Comparison of ENCODE assay signal across 14 cellular contexts in genomic region chr7:42167914-42168236, GRCh38.
A peak's percentile ranks its signal among the peaks of the same experiment; 100 is the strongest.
DNase-seq lines count a peak whose midpoint lies in the region; ATAC-seq, FAIRE-seq and TF ChIP-seq lines count a peak whose summit lies in the region.
"Had no signal": no experiment of that assay in that cellular context is flagged by ENCODE, and none has a peak within 500 bp of the region (broad histone marks: within the 10 kb centered on the region; RNA-seq: fewer than 3 reads in every experiment).

No MANE protein-coding gene starts in this region.

- peaks cover 14% of the 10 kb centered on the region for H3K4me1 ChIP-seq in A549
- peaks cover 0 to 40% (median 34%) of the 10 kb centered on the region in 4 donors for H3K4me1 ChIP-seq in sigmoid colon
- H3K4me1 ChIP-seq: BE2C had no signal

- no peak for TF ChIP-seq RAD21 in A549 (conservative IDR thresholded peaks at IDR 0.05 in 1 of 2, IDR thresholded peaks at IDR 0.05 in 1 of 2)

- CTCF ChIA-PET in A549 (lab: Yijun Ruan, JAX), result interaction anchor here (1.1 kb wide), 1 partner anchor 11 kb away, joined by 4 read pairs; no protein-coding TSS in a partner anchor

- intact Hi-C loops in sigmoid colon (cut with DNase I), result loop anchor here (5.0 kb wide), 1 partner anchor 64 kb away; no protein-coding TSS in a partner anchor

- no peaks in the 10 kb centered on the region for H3K27me3 ChIP-seq in sigmoid colon
- H3K27me3 ChIP-seq: BE2C had no signal

- ATAC-seq in A549, result no peak
- no peak for ATAC-seq in GM21381 (IDR thresholded peaks at IDR 0.05; ENCODE audit: unreplicated experiment)
- no peak for ATAC-seq in HG03175 (IDR thresholded peaks at IDR 0.05; ENCODE audit: unreplicated experiment)

- H3K4me3 ChIP-seq in A549 (no peak overlapping the region), SK-N-MC (no peak overlapping the region), sigmoid colon (no peak overlapping the region)

- H3K9me3 ChIP-seq in A549 (no peaks in the 10 kb centered on the region), SK-N-MC (ENCODE audit: low read depth, low read length) (no peaks in the 10 kb centered on the region), sigmoid colon (no peaks in the 10 kb centered on the region)
- H3K9me3 ChIP-seq: BE2C had no signal

- no peak for TF ChIP-seq EP300 in A549 (IDR thresholded peaks at IDR 0.05)
- no peak for TF ChIP-seq EP300 in sigmoid colon (IDR thresholded peaks at IDR 0.05)

- peak overlapping the region; percentile 62; the same call in 1 of the 3 replicates for H3K4me2 ChIP-seq in A549

- TF ChIP-seq CTCF in A549 (IDR thresholded peaks at IDR 0.05), result no peak
- TF ChIP-seq CTCF in sigmoid colon (IDR thresholded peaks at IDR 0.05), result no peak

- FAIRE-seq in A549 (lab: Jason Lieb, UNC), result no peak
- FAIRE-seq: GM12892 had no signal

- DNase-seq in A549 (ENCODE audit: low read depth in 1 of 2, low spot score in 1 of 2) (no peak), SK-N-MC (ENCODE audit: low read depth, low spot score) (no peak), fibroblast of gingiva (ENCODE audit: low read depth) (peak; percentile 29), sigmoid colon (no peak), NCI-H748 (lab: John Stamatoyannopoulos, UW; ENCODE audit: unreplicated experiment) (no peak)
- DNase-seq in stimulated activated CD4-positive, alpha-beta T cell treated with anti-CD3 and anti-CD28 coated beads, Interleukin-2, amount 100 ng/mL, for 24 hours, result no peak
- DNase-seq: BE2C; CD4-positive, alpha-beta memory T cell; DND-41; GDM1 had no signal

- POLR2A ChIA-PET in A549 (lab: Yijun Ruan, JAX), result no interaction called here

- no peak overlapping the region for H3K27ac ChIP-seq in A549
- peak overlapping the region; percentile 60; the same call in 1 of the 2 replicates for H3K27ac ChIP-seq in SK-N-MC
- peak overlapping the region in 3 of 4 donors; percentile 51 to 52 (median 51) for H3K27ac ChIP-seq in sigmoid colon
- H3K27ac ChIP-seq: C4-2B had no signal

- H3K36me3 ChIP-seq in SK-N-MC (ENCODE audit: insufficient read depth, low read length) (no peaks in the 10 kb centered on the region), sigmoid colon (no peaks in the 10 kb centered on the region)
- H3K36me3 ChIP-seq: BE2C had no signal

- TF ChIP-seq POLR2A in A549 (IDR thresholded peaks at IDR 0.05; ENCODE audit: low read length) (no peak), sigmoid colon (IDR thresholded peaks at IDR 0.05) (no peak)

- H3K9ac ChIP-seq in SK-N-MC (ENCODE audit: insufficient read length), result no peak overlapping the region

TF ChIP-seq in A549, 52 proteins besides CTCF, POLR2A, EP300 and RAD21:
- TF ChIP-seq MAX (IDR thresholded peaks at IDR 0.05) (no peak), HOXA7 (CRISPR knock-in tag; IDR thresholded peaks at IDR 0.05) (no peak), CHD4 (IDR thresholded peaks at IDR 0.05; ENCODE audit: borderline replicate concordance) (no peak), PBX3 (IDR thresholded peaks at IDR 0.05) (no peak)

Comparison
In these comparisons a context has a peak if more than half of its experiments do, and no peak if none do; other contexts are left out.
1. H3K27ac ChIP-seq: peak in SK-N-MC (single experiment) and sigmoid colon (3 of 4); none in A549 (0 of 2).